ENCODE assay signal across 23 cellular contexts in the genomic region with DNA sequence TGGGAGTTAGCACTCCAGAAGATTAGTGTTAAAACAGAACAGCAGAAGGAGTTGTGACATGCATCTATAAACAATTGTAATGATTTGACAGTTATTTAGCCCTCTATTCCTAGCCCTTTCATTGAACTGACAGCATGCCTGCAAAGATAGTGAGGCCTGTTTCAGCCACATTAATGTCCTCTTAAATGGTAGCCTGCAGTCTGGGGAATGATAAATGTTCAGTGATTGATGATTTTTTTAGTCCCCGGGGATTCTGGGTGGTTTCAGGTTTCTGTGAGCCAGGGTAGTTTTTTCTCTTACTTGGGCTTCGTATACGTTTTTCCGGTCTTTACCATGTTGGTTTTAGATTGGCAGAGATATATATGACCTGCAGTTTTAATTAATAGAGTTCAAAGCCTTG.
DNase-seq lines count a peak whose midpoint lies in the region; ATAC-seq and TF ChIP-seq lines count a peak whose summit lies in the region.
"Had no signal": no experiment of that assay in that cellular context is flagged by ENCODE, and none has a peak within 500 bp of the region (broad histone marks: within the 10 kb centered on the region; RNA-seq: fewer than 3 reads in every experiment).

No MANE protein-coding gene starts in this region.

- 67 to 90% methylated on average over 1 to 4 of the region's 4 CpGs for WGBS in endodermal cell (ENCODE audit: insufficient coverage in 1 of 2, insufficient read length in 1 of 2), 2 experiments

- DNase-seq in activated T-cell treated with anti-CD3 and anti-CD28 coated beads, Interleukin-2, amount 50 U/mL, for 72 hours: no peak
- no peak for DNase-seq in activated T-cell treated with anti-CD3 and anti-CD28 coated beads, Interleukin-2, amount 50 U/mL, for 4 hours
- DNase-seq in NCI-H526 (lab: John Stamatoyannopoulos, UW): peak; percentile 20 to 38
- no peak for DNase-seq in endodermal cell
- no peak for DNase-seq in substantia nigra (lab: John Stamatoyannopoulos, UW)
- DNase-seq in CD14-positive monocyte (ENCODE audit: low spot score): no peak
- no peak for DNase-seq in activated CD4-positive, alpha-beta T cell treated with anti-CD3 and anti-CD28 coated beads, Interleukin-2, amount 50 U/mL, for 48 hours
- DNase-seq in activated CD4-positive, alpha-beta T cell treated with anti-CD3 and anti-CD28 coated beads, Interleukin-2, amount 10 ng/mL, durations not matched to agents 24 days and 14 days: no peak
- DNase-seq: activated B cell treated with CpG ODN at 0.5 μM for 24 hours; activated naive CD8-positive, alpha-beta T cell treated with anti-CD3 and anti-CD28 coated beads, Interleukin-2, amount 10 ng/mL, durations not matched to agents 7 days and 5 days; CD4-positive, alpha-beta T cell; dermis blood vessel endothelial cell; DMS79 treated with DMSO at 0.1 percent for 48 hours; left lung; ovary; SHP77; sigmoid colon; stimulated activated naive CD8-positive, alpha-beta T cell treated with anti-CD3 and anti-CD28 coated beads, Interleukin-15, amount 100 ng/mL, for 72 hours; upper lobe of right lung had no signal

- H3K9ac ChIP-seq in endodermal cell (ENCODE audit: extremely low read depth, low read length, poor library complexity, severe bottlenecking): no peak overlapping the region

- H3K27me3 Mint-ChIP-seq in activated T-cell treated with anti-CD3 and anti-CD28 coated beads, Interleukin-2, amount 50 U/mL, for 72 hours (ENCODE audit: low read depth): no peaks in the 10 kb centered on the region
- no peaks in the 10 kb centered on the region for H3K27me3 Mint-ChIP-seq in activated T-cell treated with anti-CD3 and anti-CD28 coated beads, Interleukin-2, amount 50 U/mL, for 4 hours (ENCODE audit: low read depth)
- H3K27me3 Mint-ChIP-seq in endodermal cell (ENCODE audit: insufficient read depth): no peaks in the 10 kb centered on the region
- H3K27me3 Mint-ChIP-seq in CD14-positive monocyte (ENCODE audit: low read depth in 3 of 3): peaks cover 0 to 5% (median 0%) of the 10 kb centered on the region in 3 donors
- no peaks in the 10 kb centered on the region for H3K27me3 Mint-ChIP-seq in activated CD4-positive, alpha-beta T cell treated with anti-CD3 and anti-CD28 coated beads, Interleukin-2, amount 10 ng/mL, durations not matched to agents 24 days and 14 days
- H3K27me3 Mint-ChIP-seq: activated B cell treated with CpG ODN at 0.5 μM for 24 hours; activated naive CD8-positive, alpha-beta T cell treated with anti-CD3 and anti-CD28 coated beads, Interleukin-2, amount 10 ng/mL, durations not matched to agents 7 days and 5 days; CD4-positive, alpha-beta T cell; IgD-negative memory B cell; stimulated activated naive CD8-positive, alpha-beta T cell treated with anti-CD3 and anti-CD28 coated beads, Interleukin-15, amount 100 ng/mL, for 72 hours had no signal

- peaks cover 0 to 10% of the 10 kb centered on the region in 2 donors for H3K36me3 Mint-ChIP-seq in activated T-cell treated with anti-CD3 and anti-CD28 coated beads, Interleukin-2, amount 50 U/mL, for 72 hours (ENCODE audit: insufficient read depth in 2 of 2)
- peaks cover 26% of the 10 kb centered on the region for H3K36me3 Mint-ChIP-seq in activated T-cell treated with anti-CD3 and anti-CD28 coated beads, Interleukin-2, amount 50 U/mL, for 4 hours (ENCODE audit: insufficient read depth)
- H3K36me3 Mint-ChIP-seq in endodermal cell (ENCODE audit: low read depth): peaks cover 7% of the 10 kb centered on the region
- peaks cover 22 to 28% of the 10 kb centered on the region in 2 donors for H3K36me3 Mint-ChIP-seq in CD14-positive monocyte
- H3K36me3 Mint-ChIP-seq in activated CD4-positive, alpha-beta T cell treated with anti-CD3 and anti-CD28 coated beads, Interleukin-2, amount 10 ng/mL, durations not matched to agents 24 days and 14 days (ENCODE audit: low read depth): peaks cover 5% of the 10 kb centered on the region

- H3K27ac ChIP-seq in endodermal cell (ENCODE audit: low read depth, low read length) (peak overlapping the region; percentile 42), substantia nigra (ENCODE audit: low read depth, low read length, poor library complexity, severe bottlenecking) (peak overlapping the region; percentile 1)
- H3K27ac ChIP-seq: HL-60, left lung, ovary, sigmoid colon, upper lobe of right lung had no signal

- no peaks in the 10 kb centered on the region for H3K9me3 Mint-ChIP-seq in activated T-cell treated with anti-CD3 and anti-CD28 coated beads, Interleukin-2, amount 50 U/mL, for 72 hours
- no peaks in the 10 kb centered on the region for H3K9me3 Mint-ChIP-seq in activated T-cell treated with anti-CD3 and anti-CD28 coated beads, Interleukin-2, amount 50 U/mL, for 4 hours
- H3K9me3 Mint-ChIP-seq in endodermal cell (no peaks in the 10 kb centered on the region), CD14-positive monocyte (no peaks in the 10 kb centered on the region)
- no peaks in the 10 kb centered on the region for H3K9me3 Mint-ChIP-seq in activated CD4-positive, alpha-beta T cell treated with anti-CD3 and anti-CD28 coated beads, Interleukin-2, amount 10 ng/mL, durations not matched to agents 24 days and 14 days
- H3K9me3 Mint-ChIP-seq: activated B cell treated with CpG ODN at 0.5 μM for 24 hours; activated naive CD8-positive, alpha-beta T cell treated with anti-CD3 and anti-CD28 coated beads, Interleukin-2, amount 10 ng/mL, durations not matched to agents 7 days and 5 days; activated T-helper 1 cell treated with anti-CD3 and anti-CD28 coated beads, Interleukin-12 subunit alpha, Interleukin-12 subunit beta, Interleukin-2, Interleukin-4 antibody, amounts not matched to agents 30 ng/mL and 10 ng/mL and 1 ng/mL, durations not matched to agents 14 hours and 24 hours and 36 hours; CD4-positive, alpha-beta T cell; IgD-negative memory B cell; stimulated activated naive CD8-positive, alpha-beta T cell treated with anti-CD3 and anti-CD28 coated beads, Interleukin-15, amount 100 ng/mL, for 72 hours; T-helper 1 cell treated with Interleukin-12 subunit alpha and Interleukin-12 subunit beta and Interleukin-4 antibody, amounts not matched to agents 30 μg/mL and 1 μg/mL, for 36 hours had no signal

- H3K27me3 ChIP-seq in endodermal cell (ENCODE audit: control insufficient read depth, insufficient read depth, low read length, poor library complexity, severe bottlenecking): no peaks in the 10 kb centered on the region
- H3K27me3 ChIP-seq: left lung, ovary, sigmoid colon, upper lobe of right lung had no signal

- ATAC-seq in activated T-cell treated with anti-CD3 and anti-CD28 coated beads, Interleukin-2, amount 50 U/mL, for 72 hours (replicated peaks in 1 of 2): no peak
- no peak for ATAC-seq in activated T-cell treated with anti-CD3 and anti-CD28 coated beads, Interleukin-2, amount 50 U/mL, for 4 hours
- ATAC-seq: left lung; stimulated activated naive CD8-positive, alpha-beta T cell treated with anti-CD3 and anti-CD28 coated beads, Interleukin-15, amount 100 ng/mL, for 72 hours; upper lobe of right lung had no signal

- H3K4me3 Mint-ChIP-seq in activated T-cell treated with anti-CD3 and anti-CD28 coated beads, Interleukin-2, amount 50 U/mL, for 72 hours: no peak overlapping the region
- H3K4me3 Mint-ChIP-seq in activated T-cell treated with anti-CD3 and anti-CD28 coated beads, Interleukin-2, amount 50 U/mL, for 4 hours: no peak overlapping the region
- H3K4me3 Mint-ChIP-seq in endodermal cell (no peak overlapping the region), CD14-positive monocyte (no peak overlapping the region)
- no peak overlapping the region for H3K4me3 Mint-ChIP-seq in activated CD4-positive, alpha-beta T cell treated with anti-CD3 and anti-CD28 coated beads, Interleukin-2, amount 10 ng/mL, durations not matched to agents 24 days and 14 days
- H3K4me3 Mint-ChIP-seq: activated B cell treated with CpG ODN at 0.5 μM for 24 hours; activated naive CD8-positive, alpha-beta T cell treated with anti-CD3 and anti-CD28 coated beads, Interleukin-2, amount 10 ng/mL, durations not matched to agents 7 days and 5 days; activated T-helper 1 cell treated with anti-CD3 and anti-CD28 coated beads, Interleukin-12 subunit alpha, Interleukin-12 subunit beta, Interleukin-2, Interleukin-4 antibody, amounts not matched to agents 30 ng/mL and 10 ng/mL and 1 ng/mL, durations not matched to agents 14 hours and 24 hours and 36 hours; CD4-positive, alpha-beta T cell; IgD-negative memory B cell; stimulated activated naive CD8-positive, alpha-beta T cell treated with anti-CD3 and anti-CD28 coated beads, Interleukin-15, amount 100 ng/mL, for 72 hours; T-helper 1 cell treated with Interleukin-12 subunit alpha and Interleukin-12 subunit beta and Interleukin-4 antibody, amounts not matched to agents 30 μg/mL and 1 μg/mL, for 36 hours had no signal

- H3K9me3 ChIP-seq in endodermal cell (ENCODE audit: control insufficient read depth, low read length): no peaks in the 10 kb centered on the region
- H3K9me3 ChIP-seq: left lung, ovary, sigmoid colon, upper lobe of right lung had no signal

- H3K4me1 ChIP-seq in endodermal cell (ENCODE audit: control insufficient read depth, insufficient read depth, low read length): no peaks in the 10 kb centered on the region

- H3K27ac Mint-ChIP-seq in activated T-cell treated with anti-CD3 and anti-CD28 coated beads, Interleukin-2, amount 50 U/mL, for 72 hours: peak overlapping the region; percentile 42
- H3K27ac Mint-ChIP-seq in endodermal cell (no peak overlapping the region), CD14-positive monocyte (no peak overlapping the region)
- H3K27ac Mint-ChIP-seq in activated CD4-positive, alpha-beta T cell treated with anti-CD3 and anti-CD28 coated beads, Interleukin-2, amount 10 ng/mL, durations not matched to agents 24 days and 14 days: no peak overlapping the region
- H3K27ac Mint-ChIP-seq: activated B cell treated with CpG ODN at 0.5 μM for 24 hours; activated naive CD8-positive, alpha-beta T cell treated with anti-CD3 and anti-CD28 coated beads, Interleukin-2, amount 10 ng/mL, durations not matched to agents 7 days and 5 days; activated T-helper 1 cell treated with anti-CD3 and anti-CD28 coated beads, Interleukin-12 subunit alpha, Interleukin-12 subunit beta, Interleukin-2, Interleukin-4 antibody, amounts not matched to agents 30 ng/mL and 10 ng/mL and 1 ng/mL, durations not matched to agents 14 hours and 24 hours and 36 hours; CD4-positive, alpha-beta T cell; IgD-negative memory B cell; stimulated activated naive CD8-positive, alpha-beta T cell treated with anti-CD3 and anti-CD28 coated beads, Interleukin-15, amount 100 ng/mL, for 72 hours; T-helper 1 cell treated with Interleukin-12 subunit alpha and Interleukin-12 subunit beta and Interleukin-4 antibody, amounts not matched to agents 30 μg/mL and 1 μg/mL, for 36 hours had no signal

- H3K4me1 Mint-ChIP-seq in activated T-cell treated with anti-CD3 and anti-CD28 coated beads, Interleukin-2, amount 50 U/mL, for 72 hours (ENCODE audit: low read depth): peaks cover 23% of the 10 kb centered on the region
- H3K4me1 Mint-ChIP-seq in activated T-cell treated with anti-CD3 and anti-CD28 coated beads, Interleukin-2, amount 50 U/mL, for 4 hours (ENCODE audit: low read depth): peaks cover 12% of the 10 kb centered on the region
- H3K4me1 Mint-ChIP-seq in endodermal cell (peaks cover 3% of the 10 kb centered on the region), CD14-positive monocyte (peaks cover 2% of the 10 kb centered on the region)
- peaks cover 11% of the 10 kb centered on the region for H3K4me1 Mint-ChIP-seq in activated CD4-positive, alpha-beta T cell treated with anti-CD3 and anti-CD28 coated beads, Interleukin-2, amount 10 ng/mL, durations not matched to agents 24 days and 14 days

- H3K4me3 ChIP-seq in endodermal cell (ENCODE audit: low read length): no peak overlapping the region
- H3K4me3 ChIP-seq: left lung, ovary, sigmoid colon, upper lobe of right lung had no signal

- intact Hi-C loops in CD14-positive monocyte (cut with micrococcal nuclease): no loop called here
- intact Hi-C loops in activated CD4-positive, alpha-beta T cell treated with anti-CD3 and anti-CD28 coated beads, Interleukin-2, amount 10 ng/mL, durations not matched to agents 24 days and 14 days (cut with micrococcal nuclease): no loop called here

- TF ChIP-seq CTCF in endodermal cell (conservative IDR thresholded peaks at IDR 0.05): no peak
- TF ChIP-seq CTCF in CD14-positive monocyte (IDR thresholded peaks at IDR 0.05): no peak

- peaks cover 35% of the 10 kb centered on the region for H3K36me3 ChIP-seq in endodermal cell (ENCODE audit: control insufficient read depth, insufficient read depth, low read length)
- H3K36me3 ChIP-seq: left lung, ovary had no signal

Comparison
In these comparisons a context has a peak if more than half of its experiments do, and no peak if none do; other contexts are left out.
1. DNase-seq: peak in NCI-H526 (2 of 2); none in activated T-cell treated with anti-CD3 and anti-CD28 coated beads, Interleukin-2, amount 50 U/mL, for 72 hours (0 of 2), activated T-cell treated with anti-CD3 and anti-CD28 coated beads, Interleukin-2, amount 50 U/mL, for 4 hours (single experiment), endodermal cell (single experiment), substantia nigra (0 of 49), CD14-positive monocyte (single experiment), activated CD4-positive, alpha-beta T cell treated with anti-CD3 and anti-CD28 coated beads, Interleukin-2, amount 50 U/mL, for 48 hours (0 of 2) and activated CD4-positive, alpha-beta T cell treated with anti-CD3 and anti-CD28 coated beads, Interleukin-2, amount 10 ng/mL, durations not matched to agents 24 days and 14 days (single experiment).